ENCODE assay signal across 22 cellular contexts in genomic region chr13:113756441-113757097, GRCh38. TPM values are rescaled to one million over a fixed set of nuclear protein-coding genes. Genes with fewer than 3 reads are reported as not detected.
A peak's percentile ranks its signal among the peaks of the same experiment; 100 is the strongest.
DNase-seq lines count a peak whose midpoint lies in the region; ATAC-seq, FAIRE-seq and TF ChIP-seq lines count a peak whose summit lies in the region.
"Had no signal": no experiment of that assay in that cellular context is flagged by ENCODE, and none has a peak within 500 bp of the region (broad histone marks: within the 10 kb centered on the region; RNA-seq: fewer than 3 reads in every experiment).

No MANE protein-coding gene starts in this region.

- TF ChIP-seq CTCF in CD14-positive monocyte (IDR thresholded peaks at IDR 0.05) (no peak), WTC11 (IDR thresholded peaks at IDR 0.05) (no peak)

- peak; percentile 79 for FAIRE-seq in HTR-8/SVneo (lab: Jason Lieb, UNC)
- FAIRE-seq: endothelial cell of umbilical vein, GM19239 had no signal

- CTCF ChIA-PET in WTC11 (lab: Charles Lee), result no interaction called here

- H3K27ac Mint-ChIP-seq in CD14-positive monocyte (peak overlapping the region in 1 of 7 donors; percentile 26), WTC11 (no peak overlapping the region)
- H3K27ac Mint-ChIP-seq: activated B cell treated with CpG ODN at 0.5 μM for 24 hours; CD8-positive, alpha-beta memory T cell; nephron progenitor cell; stimulated activated memory B cell treated with anti-CD40 and anti-IgM and Interleukin-4, amounts not matched to agents 10 μg/mL and 1 μg/mL and 100 μg/mL, for 72 hours had no signal

- intact Hi-C loops in CD14-positive monocyte (cut with micrococcal nuclease), result no loop called here

- H3K9me3 Mint-ChIP-seq in CD14-positive monocyte, result peaks cover 0 to 13% (median 5%) of the 10 kb centered on the region in 7 donors
- H3K9me3 Mint-ChIP-seq in WTC11, result peaks cover 18% of the 10 kb centered on the region
- H3K9me3 Mint-ChIP-seq: activated B cell treated with CpG ODN at 0.5 μM for 24 hours; activated CD4-positive, alpha-beta memory T cell treated with anti-CD3 and anti-CD28 coated beads for 36 hours; CD8-positive, alpha-beta memory T cell; nephron progenitor cell had no signal

- no peak overlapping the region for H3K4me3 Mint-ChIP-seq in CD14-positive monocyte
- H3K4me3 Mint-ChIP-seq in WTC11, result no peak overlapping the region
- H3K4me3 Mint-ChIP-seq: nephron progenitor cell; stimulated activated memory B cell treated with anti-CD40 and anti-IgM and Interleukin-4, amounts not matched to agents 10 μg/mL and 1 μg/mL and 100 μg/mL, for 72 hours had no signal

- DNase-seq in CD14-positive monocyte (ENCODE audit: low spot score) (peak; percentile 37), HTR-8/SVneo (ENCODE audit: insufficient read length, low spot score) (no peak), WTC11 (ENCODE audit: low spot score) (no peak), iris pigment epithelial cell (ENCODE audit: low read depth) (peak; percentile 47), DMS53 (lab: John Stamatoyannopoulos, UW) (no peak)
- DNase-seq: activated B cell treated with CpG ODN at 0.5 μM for 24 hours; activated CD4-positive, alpha-beta memory T cell treated with anti-CD3 and anti-CD28 coated beads for 36 hours; activated gamma-delta T cell treated with Interleukin-2 at 50 U/mL for 16 hours; adrenal gland; caudate nucleus; CD8-positive, alpha-beta memory T cell; Kasumi-1; left ventricle myocardium superior; NCI-H1105; NCI-H2029 treated with DMSO at 0.1 percent for 48 hours; nephron progenitor cell; stimulated activated CD4-positive, alpha-beta T cell treated with anti-CD3 and anti-CD28 coated beads, Interleukin-1b, Interleukin-23, amount 100 ng/mL, for 48 hours had no signal

- POLR2A ChIA-PET in WTC11 (lab: Charles Lee), result no interaction called here

- H3K4me1 Mint-ChIP-seq in CD14-positive monocyte (peaks cover 28% of the 10 kb centered on the region), WTC11 (peaks cover 11% of the 10 kb centered on the region)

- H3K36me3 Mint-ChIP-seq in CD14-positive monocyte (peaks cover 0 to 3% of the 10 kb centered on the region in 2 donors), WTC11 (peaks cover 4% of the 10 kb centered on the region; the same call in 1 of the 2 replicates)
- H3K36me3 Mint-ChIP-seq: activated CD4-positive, alpha-beta memory T cell treated with anti-CD3 and anti-CD28 coated beads for 36 hours; stimulated activated memory B cell treated with anti-CD40 and anti-IgM and Interleukin-4, amounts not matched to agents 10 μg/mL and 1 μg/mL and 100 μg/mL, for 72 hours had no signal

- ATAC-seq in WTC11 (no peak), GM21576 (IDR thresholded peaks at IDR 0.05; ENCODE audit: unreplicated experiment) (no peak), GM18873 (IDR thresholded peaks at IDR 0.05; ENCODE audit: low FRiP score, unreplicated experiment) (no peak)
- ATAC-seq: left ventricle myocardium superior; stimulated activated memory B cell treated with anti-CD40 and anti-IgM and Interleukin-4, amounts not matched to agents 10 μg/mL and 1 μg/mL and 100 μg/mL, for 72 hours had no signal

- H3K27me3 Mint-ChIP-seq in CD14-positive monocyte (ENCODE audit: low read depth in 3 of 3) (peaks cover 20 to 43% (median 33%) of the 10 kb centered on the region in 3 donors), WTC11 (ENCODE audit: low read depth) (peaks cover 42% of the 10 kb centered on the region)

TF ChIP-seq in WTC11, 78 proteins besides CTCF, POLR2A, EP300 and RAD21:
- TF ChIP-seq CDX4 (CRISPR knock-in tag; IDR thresholded peaks at IDR 0.05; ENCODE audit: borderline replicate concordance), result no peak
- TF ChIP-seq GABPB1 (CRISPR knock-in tag; IDR thresholded peaks at IDR 0.05), result peak; percentile 76

RNA-seq across cellular contexts. Expression of gene TMEM255B, which starts 2.5 kb away (rescaled TPM):
- polyA plus RNA-seq in CD14-positive monocyte, result 1 to 10 TPM; 5.9 to 7.5 TPM
- 4.7 to 5.9 TPM (median 4.8 TPM) in 3 replicates for total RNA-seq in WTC11 (2021)
- polyA plus RNA-seq: CD8-positive, alpha-beta memory T cell had no signal

Comparison
In these comparisons a context has a peak if more than half of its experiments do, and no peak if none do; other contexts are left out.
1. DNase-seq: peak in CD14-positive monocyte (single experiment) and iris pigment epithelial cell (single experiment); none in HTR-8/SVneo (single experiment), WTC11 (single experiment) and DMS53 (single experiment).